1 cellular context compared by ENCODE assay signal in genomic region chr13:110915057-110915873, GRCh38.
A peak's percentile ranks its signal among the peaks of the same experiment; 100 is the strongest.
TF ChIP-seq lines count a peak whose summit lies in the region.

Gene ANKRD10, minus strand, starts transcription at chr13:110915069. Its CDS starts 135 bp downstream, at chr13:110914934.

TF ChIP-seq in HepG2, 621 proteins besides CTCF, POLR2A, EP300 and RAD21 (continued from another document):
- TF ChIP-seq ZNF512B (CRISPR knock-in tag; IDR thresholded peaks at IDR 0.05; ENCODE audit: borderline replicate concordance) (no peak), ZNF615 (CRISPR knock-in tag; IDR thresholded peaks at IDR 0.05; ENCODE audit: borderline replicate concordance) (no peak), ZBTB38 (CRISPR knock-in tag; IDR thresholded peaks at IDR 0.05) (no peak), SP5 (CRISPR knock-in tag; IDR thresholded peaks at IDR 0.05; ENCODE audit: borderline replicate concordance, low read depth) (no peak; the same call in 1 of the 2 replicates), DNMT1 (CRISPR knock-in tag; IDR thresholded peaks at IDR 0.05) (no peak), ZFP62 (CRISPR knock-in tag; IDR thresholded peaks at IDR 0.05) (no peak), ZSCAN22 (CRISPR knock-in tag; IDR thresholded peaks at IDR 0.05) (no peak), MXD4 (CRISPR knock-in tag; IDR thresholded peaks at IDR 0.05) (no peak), ZNF34 (CRISPR knock-in tag; IDR thresholded peaks at IDR 0.05; ENCODE audit: borderline replicate concordance) (no peak), RFX1 (IDR thresholded peaks at IDR 0.05) (no peak), PBX2 (CRISPR knock-in tag; IDR thresholded peaks at IDR 0.05) (no peak), PBX3 (CRISPR knock-in tag; IDR thresholded peaks at IDR 0.05; ENCODE audit: borderline replicate concordance) (no peak), ZNF484 (CRISPR knock-in tag; IDR thresholded peaks at IDR 0.05; ENCODE audit: borderline replicate concordance, low read depth) (no peak), MTERF4 (CRISPR knock-in tag; IDR thresholded peaks at IDR 0.05) (no peak), ZBTB43 (CRISPR knock-in tag; conservative IDR thresholded peaks at IDR 0.05) (no peak), ZNF607 (CRISPR knock-in tag; IDR thresholded peaks at IDR 0.05; ENCODE audit: borderline replicate concordance) (peak; percentile 73; the same call in 1 of the 2 replicates), TARDBP (CRISPR knock-in tag; IDR thresholded peaks at IDR 0.05) (peak; percentile 12; the same call in 1 of the 2 replicates), KDM4B (CRISPR knock-in tag; IDR thresholded peaks at IDR 0.05) (no peak), AGO1 (IDR thresholded peaks at IDR 0.05; ENCODE audit: low read depth, low read length, poor library complexity, severe bottlenecking) (peak; percentile 55), ZNF713 (CRISPR knock-in tag; IDR thresholded peaks at IDR 0.05) (no peak), ZNF850 (CRISPR knock-in tag; conservative IDR thresholded peaks at IDR 0.05) (no peak), MBD4 (IDR thresholded peaks at IDR 0.05; ENCODE audit: borderline replicate concordance, low read length) (no peak), ZBTB46 (CRISPR knock-in tag; IDR thresholded peaks at IDR 0.05; ENCODE audit: borderline replicate concordance) (no peak), SRSF4 (IDR thresholded peaks at IDR 0.05; ENCODE audit: low read depth, low read length, poor library complexity, severe bottlenecking) (no peak), CERS6 (CRISPR knock-in tag; IDR thresholded peaks at IDR 0.05) (no peak), EZH2 (conservative IDR thresholded peaks at IDR 0.05; ENCODE audit: low read depth, low read length) (no peak), PHF21A (CRISPR knock-in tag; IDR thresholded peaks at IDR 0.05) (peak; percentile 50; the same call in 1 of the 2 replicates), HMG20B (CRISPR knock-in tag; conservative IDR thresholded peaks at IDR 0.05) (no peak), GLMP (CRISPR knock-in tag; IDR thresholded peaks at IDR 0.05; ENCODE audit: borderline replicate concordance) (no peak), KLF11 (CRISPR knock-in tag; IDR thresholded peaks at IDR 0.05) (no peak; the same call in 1 of the 2 replicates)
